9 cellular contexts compared by ENCODE assay signal in genomic region chr22:37187552-37187890, GRCh38. TPM values are rescaled to one million over a fixed set of nuclear protein-coding genes. Genes with fewer than 3 reads are reported as not detected.
DNase-seq lines count a peak whose midpoint lies in the region; ATAC-seq and TF ChIP-seq lines count a peak whose summit lies in the region.
"Had no signal": no experiment of that assay in that cellular context is flagged by ENCODE, and none has a peak within 500 bp of the region (broad histone marks: within the 10 kb centered on the region; RNA-seq: fewer than 3 reads in every experiment).

No MANE protein-coding gene starts in this region.

- H3K27ac Mint-ChIP-seq in activated CD8-positive, alpha-beta T cell treated with anti-CD3 and anti-CD28 coated beads for 36 hours: peak overlapping the region; percentile 30

- no peaks in the 10 kb centered on the region for H3K27me3 Mint-ChIP-seq in activated CD8-positive, alpha-beta T cell treated with anti-CD3 and anti-CD28 coated beads for 36 hours

- POLR2A ChIA-PET in activated CD8-positive, alpha-beta T cell treated with anti-CD3 and anti-CD28 coated beads for 36 hours (lab: Charles Lee): interaction anchor here (0.9 to 1.8 kb wide), 6 partner anchors 11 to 107 kb away, joined by 3 to 8 read pairs (median 4); partner anchors contain the start of gene IL2RB

- peak overlapping the region; percentile 46 for H3K4me3 ChIP-seq in retinal pigment epithelial cell (ENCODE audit: low read length)

- CTCF ChIA-PET in activated CD8-positive, alpha-beta T cell treated with anti-CD3 and anti-CD28 coated beads for 36 hours (lab: Charles Lee): interaction anchor here (1.0 to 1.4 kb wide), 3 partner anchors 10 to 22 kb away, joined by 3 to 6 read pairs (median 4); no protein-coding TSS in a partner anchor

- no peak overlapping the region for H3K4me3 Mint-ChIP-seq in activated CD8-positive, alpha-beta T cell treated with anti-CD3 and anti-CD28 coated beads for 36 hours

- intact Hi-C loops in activated CD8-positive, alpha-beta T cell treated with anti-CD3 and anti-CD28 coated beads for 36 hours (cut with micrococcal nuclease): no loop called here
- intact Hi-C loops in left ventricle myocardium superior (cut with micrococcal nuclease): no loop called here

- DNase-seq in EL (peak; percentile 72), left ventricle myocardium superior (no peak), retinal pigment epithelial cell (ENCODE audit: low read depth) (no peak), epidermal melanocyte (ENCODE audit: insufficient read length, low spot score) (no peak)
- peak; percentile 0 for DNase-seq in activated CD8-positive, alpha-beta T cell treated with anti-CD3 and anti-CD28 coated beads for 36 hours
- DNase-seq in stimulated activated CD8-positive, alpha-beta memory T cell treated with anti-CD3 and anti-CD28 coated beads, Interleukin-4, amount 100 ng/mL, for 48 hours: no peak
- DNase-seq in activated CD4-positive, alpha-beta T cell treated with anti-CD3 and anti-CD28 coated beads, Interleukin-2, amount 50 U/mL, for 4 hours: no peak
- DNase-seq: NCI-H69 had no signal

- TF ChIP-seq CTCF in activated CD8-positive, alpha-beta T cell treated with anti-CD3 and anti-CD28 coated beads for 36 hours (IDR thresholded peaks at IDR 0.05): no peak
- TF ChIP-seq CTCF in retinal pigment epithelial cell (conservative IDR thresholded peaks at IDR 0.05; ENCODE audit: low read depth, low read length): no peak

- peaks cover 1% of the 10 kb centered on the region for H3K9me3 Mint-ChIP-seq in activated CD8-positive, alpha-beta T cell treated with anti-CD3 and anti-CD28 coated beads for 36 hours

- peaks cover 11% of the 10 kb centered on the region for H3K36me3 Mint-ChIP-seq in activated CD8-positive, alpha-beta T cell treated with anti-CD3 and anti-CD28 coated beads for 36 hours (ENCODE audit: low read depth)

- peaks cover 60% of the 10 kb centered on the region for H3K4me1 Mint-ChIP-seq in activated CD8-positive, alpha-beta T cell treated with anti-CD3 and anti-CD28 coated beads for 36 hours (ENCODE audit: low read depth)

- no peak for ATAC-seq in activated CD8-positive, alpha-beta T cell treated with anti-CD3 and anti-CD28 coated beads for 36 hours
- ATAC-seq in left ventricle myocardium superior (peak; percentile 42), GM21717 (IDR thresholded peaks at IDR 0.05; ENCODE audit: unreplicated experiment) (no peak)

RNA-seq across cellular contexts. Expression of gene C1QTNF6, which starts 0.5 kb away (rescaled TPM):
- 1 to 10 TPM; 6.4 TPM for total RNA-seq in activated CD8-positive, alpha-beta T cell treated with anti-CD3 and anti-CD28 coated beads for 36 hours
- 1.1 TPM for total RNA-seq in left ventricle myocardium superior

RNA-seq across cellular contexts. Expression of gene SSTR3, which starts 24.8 kb away (rescaled TPM):
- total RNA-seq in activated CD8-positive, alpha-beta T cell treated with anti-CD3 and anti-CD28 coated beads for 36 hours: 1 to 10 TPM; 7.9 to 8.5 TPM
- not detected for total RNA-seq in left ventricle myocardium superior

RNA-seq across cellular contexts. Expression of gene IL2RB, which starts 37.8 kb away (rescaled TPM):
- total RNA-seq in activated CD8-positive, alpha-beta T cell treated with anti-CD3 and anti-CD28 coated beads for 36 hours: 100 to 1,000 TPM; 263 to 268 TPM
- 0.79 TPM for total RNA-seq in left ventricle myocardium superior

RNA-seq across cellular contexts. Expression of gene RAC2, which starts 56.5 kb away (rescaled TPM):
- total RNA-seq in activated CD8-positive, alpha-beta T cell treated with anti-CD3 and anti-CD28 coated beads for 36 hours: 100 to 1,000 TPM; 699 to 717 TPM
- total RNA-seq in left ventricle myocardium superior: 5.1 TPM

Comparison
In these comparisons a context has a peak if more than half of its experiments do, and no peak if none do; other contexts are left out.
1. DNase-seq: peak in EL (single experiment) and activated CD8-positive, alpha-beta T cell treated with anti-CD3 and anti-CD28 coated beads for 36 hours (single experiment); none in left ventricle myocardium superior (single experiment), retinal pigment epithelial cell (single experiment), stimulated activated CD8-positive, alpha-beta memory T cell treated with anti-CD3 and anti-CD28 coated beads, Interleukin-4, amount 100 ng/mL, for 48 hours (single experiment), activated CD4-positive, alpha-beta T cell treated with anti-CD3 and anti-CD28 coated beads, Interleukin-2, amount 50 U/mL, for 4 hours (0 of 2) and epidermal melanocyte (single experiment).
2. RNA of gene IL2RB, which starts 37.8 kb away (total RNA-seq): 263 to 268 TPM in activated CD8-positive, alpha-beta T cell treated with anti-CD3 and anti-CD28 coated beads for 36 hours; 0.79 TPM in left ventricle myocardium superior (single experiment); every median in the first group is over 100 times any median in the second.